Comparison of ENCODE assay signal across 1 cellular context in genomic region chr6:52763322-52763916, GRCh38.
A peak's percentile ranks its signal among the peaks of the same experiment; 100 is the strongest.
TF ChIP-seq lines count a peak whose summit lies in the region.

Gene GSTA2, minus strand, starts transcription at chr6:52763475. Its CDS starts 5,528 bp downstream, at chr6:52757947.

TF ChIP-seq in liver, 16 proteins besides CTCF, POLR2A, EP300 and RAD21:
- TF ChIP-seq RXRA (IDR thresholded peaks at IDR 0.05), result peak in 1 of 2 donors; percentile 20
